1 cellular context compared by ENCODE assay signal in genomic region chr16:70421473-70422311, GRCh38.
A peak's percentile ranks its signal among the peaks of the same experiment; 100 is the strongest.
TF ChIP-seq lines count a peak whose summit lies in the region.

No MANE protein-coding gene starts in this region.

TF ChIP-seq in K562, 482 proteins besides CTCF, POLR2A, EP300 and RAD21 (continued from another document):
- no peak for TF ChIP-seq MAFK (IDR thresholded peaks at IDR 0.05; ENCODE audit: low read length)
- TF ChIP-seq KDM1A (IDR thresholded peaks at IDR 0.05) = peak in 1 of 2 experiments; percentile 59; a peak in 2 of 4 replicates
- no peak for TF ChIP-seq PYGO2 (tag; IDR thresholded peaks at IDR 0.05)
- TF ChIP-seq SRSF9 (IDR thresholded peaks at IDR 0.05; ENCODE audit: borderline replicate concordance, low read depth, low read length) = no peak
- TF ChIP-seq MBD1 (CRISPR knock-in tag; IDR thresholded peaks at IDR 0.05) = no peak
- no peak for TF ChIP-seq ZNF253 (CRISPR knock-in tag; conservative IDR thresholded peaks at IDR 0.05)
- TF ChIP-seq UBTF (IDR thresholded peaks at IDR 0.05; ENCODE audit: borderline replicate concordance in 1 of 2, low read depth in 2 of 2, low read length in 2 of 2) = no peak
- TF ChIP-seq U2AF2 (optimal IDR thresholded peaks at IDR 0.05; ENCODE audit: low read depth, low read length) = no peak
- TF ChIP-seq SP1 (CRISPR knock-in tag; IDR thresholded peaks at IDR 0.05) = peak; percentile 58
- no peak for TF ChIP-seq GATAD2B (IDR thresholded peaks at IDR 0.05; ENCODE audit: borderline replicate concordance)
- TF ChIP-seq TFE3 (CRISPR knock-in tag; IDR thresholded peaks at IDR 0.05) = no peak
- no peak for TF ChIP-seq ZNF511 (CRISPR knock-in tag; IDR thresholded peaks at IDR 0.05)
- TF ChIP-seq SAFB2 (IDR thresholded peaks at IDR 0.05; ENCODE audit: borderline replicate concordance, low read depth, low read length, severe bottlenecking) = no peak
- 0 out of 2 replicates have a peak, but pooled peaks have one; percentile 40 for TF ChIP-seq FOXK1 (CRISPR knock-in tag; IDR thresholded peaks at IDR 0.05; ENCODE audit: borderline replicate concordance)
- no peak for TF ChIP-seq PPARD (CRISPR knock-in tag; IDR thresholded peaks at IDR 0.05)
- no peak for TF ChIP-seq NCOA1 (IDR thresholded peaks at IDR 0.05; ENCODE audit: low read depth)
- TF ChIP-seq LCOR (CRISPR knock-in tag; IDR thresholded peaks at IDR 0.05) = no peak
- TF ChIP-seq SREBF2 (CRISPR knock-in tag; IDR thresholded peaks at IDR 0.05) = no peak
- TF ChIP-seq RBFOX2 (IDR thresholded peaks at IDR 0.05; ENCODE audit: low read depth, low read length) = peak; percentile 33; the same call in 1 of the 2 replicates
- peak in 1 of 2 experiments; percentile 56; a peak in 1 of 4 replicates for TF ChIP-seq RCOR1 (IDR thresholded peaks at IDR 0.05; ENCODE audit: borderline replicate concordance in 1 of 2, low read depth in 2 of 2, low read length in 2 of 2)
- TF ChIP-seq SMARCA5 (IDR thresholded peaks at IDR 0.05) = peak; percentile 36; the same call in 1 of the 2 replicates
- no peak for TF ChIP-seq ZNF133 (CRISPR knock-in tag; IDR thresholded peaks at IDR 0.05)
- 0 out of 2 replicates have a peak, but pooled peaks have one; percentile 30 for TF ChIP-seq CTBP1 (IDR thresholded peaks at IDR 0.05; ENCODE audit: borderline replicate concordance)
- TF ChIP-seq PRPF4 (IDR thresholded peaks at IDR 0.05; ENCODE audit: insufficient read depth, low read depth, low read length, poor library complexity, severe bottlenecking) = no peak
- TF ChIP-seq POLR3A (IDR thresholded peaks at IDR 0.05; ENCODE audit: borderline replicate concordance, extremely low read depth, insufficient read depth, insufficient read length) = no peak
- TF ChIP-seq SREBF1 (IDR thresholded peaks at IDR 0.05; ENCODE audit: borderline replicate concordance, low read depth, low read length) = no peak
